ENCODE assay signal across 1 cellular context in the genomic region with DNA sequence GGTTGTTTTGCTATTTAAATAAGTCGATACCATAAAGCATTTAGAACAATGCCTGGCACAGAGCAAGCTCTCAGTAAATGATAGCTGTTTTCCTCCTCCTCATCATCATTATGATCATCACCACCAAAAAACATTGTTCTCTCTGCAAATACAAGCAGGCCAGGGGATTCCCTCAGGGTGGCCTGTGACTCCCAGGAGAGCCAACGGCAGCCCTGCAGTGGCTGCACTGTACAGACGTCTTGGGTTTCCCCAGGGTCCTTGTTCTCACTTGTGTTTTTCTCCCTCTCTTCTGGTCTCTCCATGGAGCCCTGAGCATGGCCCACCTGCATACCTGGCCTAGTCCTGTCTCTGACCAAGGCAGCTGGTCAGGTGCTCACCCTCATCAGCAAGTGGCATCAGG.
TF ChIP-seq lines count a peak whose summit lies in the region.

No MANE protein-coding gene starts in this region.

TF ChIP-seq in GM12878, 131 proteins besides CTCF, POLR2A, EP300 and RAD21:
- TF ChIP-seq MEF2B (IDR thresholded peaks at IDR 0.05; ENCODE audit: partially characterized antibody, poor library complexity, severe bottlenecking) (peak; percentile 79), SIX5 (IDR thresholded peaks at IDR 0.05; ENCODE audit: low read depth, low read length, severe bottlenecking) (no peak)
TF ChIP-seq in GM12878: peak in this region for 1.
